In genomic region chrX:45709381-45709780, GRCh38 we compare ENCODE assay signal across 16 cellular contexts.
A peak's percentile ranks its signal among the peaks of the same experiment; 100 is the strongest.
DNase-seq lines count a peak whose midpoint lies in the region; ATAC-seq and TF ChIP-seq lines count a peak whose summit lies in the region.
"Had no signal": no experiment of that assay in that cellular context is flagged by ENCODE, and none has a peak within 500 bp of the region (broad histone marks: within the 10 kb centered on the region; RNA-seq: fewer than 3 reads in every experiment).

No MANE protein-coding gene starts in this region.

- 67% methylated on average over 1 of the region's 1 CpG for WGBS in hepatocyte (ENCODE audit: low lambda C conversion rate, missing lambda C conversion rate)
- 69 to 93% (median 88%) methylated on average over 1 of the region's 1 CpG for WGBS in spleen, 5 donors
- 100% methylated on average over 1 of the region's 1 CpG for WGBS in testis, 2 donors

- in situ Hi-C loops in Caki2 (cut with HindIII; ENCODE audit: low pct_unique_long_range_greater_than_20kb, low sequenced_read_pairs), result no loop called here

- H3K9me3 ChIP-seq in hepatocyte (ENCODE audit: low read depth), result no peaks in the 10 kb centered on the region
- H3K9me3 ChIP-seq in spleen, result no peaks in the 10 kb centered on the region
- H3K9me3 ChIP-seq in testis, result no peaks in the 10 kb centered on the region
- H3K9me3 ChIP-seq: colonic mucosa, HAP-1 had no signal

- H4K20me1 ChIP-seq in hepatocyte (ENCODE audit: insufficient read depth, poor library complexity, severe bottlenecking), result no peaks in the 10 kb centered on the region

- TF ChIP-seq POLR2A in spleen (IDR thresholded peaks at IDR 0.05), result no peak
- no peak for TF ChIP-seq POLR2A in testis (IDR thresholded peaks at IDR 0.05)

- no peaks in the 10 kb centered on the region for H3K9me2 ChIP-seq in hepatocyte (replicated peaks; ENCODE audit: insufficient read depth)

- no peak overlapping the region for H3K4me3 Mint-ChIP-seq in activated CD4-positive, alpha-beta memory T cell treated with anti-CD3 and anti-CD28 coated beads for 36 hours

- no peak overlapping the region for H2AFZ ChIP-seq in hepatocyte

- peak overlapping the region; percentile 78 for H3K27ac Mint-ChIP-seq in activated CD4-positive, alpha-beta memory T cell treated with anti-CD3 and anti-CD28 coated beads for 36 hours

- ATAC-seq in HG03460 (IDR thresholded peaks at IDR 0.05; ENCODE audit: unreplicated experiment), result no peak

- no peaks in the 10 kb centered on the region for H3K27me3 Mint-ChIP-seq in activated CD4-positive, alpha-beta memory T cell treated with anti-CD3 and anti-CD28 coated beads for 36 hours

- H3K79me2 ChIP-seq in hepatocyte, result no peaks in the 10 kb centered on the region

- POLR2A ChIA-PET in activated CD4-positive, alpha-beta memory T cell treated with anti-CD3 and anti-CD28 coated beads for 36 hours (lab: Charles Lee), result interaction anchor here (1.1 to 2.6 kb wide), 6 partner anchors 46 to 142 kb away, joined by 5 to 30 read pairs (median 12); no protein-coding TSS in a partner anchor

- no peak overlapping the region for H3K27ac ChIP-seq in hepatocyte
- no peak overlapping the region for H3K27ac ChIP-seq in spleen
- no peak overlapping the region for H3K27ac ChIP-seq in testis
- H3K27ac ChIP-seq: C4-2B, colonic mucosa, WERI-Rb-1 had no signal

- H3K4me1 ChIP-seq in hepatocyte (ENCODE audit: insufficient read depth) (no peaks in the 10 kb centered on the region), spleen (peaks cover 0 to 6% (median under 1%) of the 10 kb centered on the region in 6 donors), testis (no peaks in the 10 kb centered on the region)
- H3K4me1 ChIP-seq: colonic mucosa had no signal

- intact Hi-C loops in activated CD4-positive, alpha-beta memory T cell treated with anti-CD3 and anti-CD28 coated beads for 36 hours (cut with micrococcal nuclease), result no loop called here
- intact Hi-C loops in spleen (cut with DNase I; ENCODE audit: low total_unique reads) (no loop called here), testis (cut with DNase I; ENCODE audit: low total_unique reads) (no loop called here)

- no peak overlapping the region for H3K4me3 ChIP-seq in fibroblast of mammary gland (ENCODE audit: control insufficient read depth, low read depth, low read length)
- no peak overlapping the region for H3K4me3 ChIP-seq in hepatocyte
- no peak overlapping the region for H3K4me3 ChIP-seq in spleen
- H3K4me3 ChIP-seq in testis, result no peak overlapping the region
- H3K4me3 ChIP-seq: colonic mucosa, HAP-1 had no signal

- no peaks in the 10 kb centered on the region for H3K27me3 ChIP-seq in hepatocyte
- no peaks in the 10 kb centered on the region for H3K27me3 ChIP-seq in spleen (replicated peaks in 1 of 7)
- no peaks in the 10 kb centered on the region for H3K27me3 ChIP-seq in testis
- H3K27me3 ChIP-seq: colonic mucosa had no signal

- H3K9me3 Mint-ChIP-seq in activated CD4-positive, alpha-beta memory T cell treated with anti-CD3 and anti-CD28 coated beads for 36 hours, result no peaks in the 10 kb centered on the region

- no peaks in the 10 kb centered on the region for H3K36me3 Mint-ChIP-seq in activated CD4-positive, alpha-beta memory T cell treated with anti-CD3 and anti-CD28 coated beads for 36 hours

- peaks cover 40% of the 10 kb centered on the region for H3K4me1 Mint-ChIP-seq in activated CD4-positive, alpha-beta memory T cell treated with anti-CD3 and anti-CD28 coated beads for 36 hours (ENCODE audit: low read depth)

- no peak overlapping the region for H3K4me2 ChIP-seq in hepatocyte

- CTCF ChIA-PET in activated CD4-positive, alpha-beta memory T cell treated with anti-CD3 and anti-CD28 coated beads for 36 hours (lab: Charles Lee), result interaction anchor here (1.0 to 1.3 kb wide), 2 partner anchors 49 to 61 kb away, joined by 5 read pairs; no protein-coding TSS in a partner anchor

- H3K36me3 ChIP-seq in hepatocyte (replicated peaks; ENCODE audit: insufficient read depth, low read depth) (no peaks in the 10 kb centered on the region), spleen (no peaks in the 10 kb centered on the region), testis (ENCODE audit: low read depth, missing control alignments) (no peaks in the 10 kb centered on the region)
- H3K36me3 ChIP-seq: colonic mucosa, HAP-1, WERI-Rb-1 had no signal

- TF ChIP-seq CTCF in fibroblast of mammary gland (conservative IDR thresholded peaks at IDR 0.05; ENCODE audit: control insufficient read depth, insufficient read depth, low read depth, low read length) (no peak), hepatocyte (IDR thresholded peaks at IDR 0.05; ENCODE audit: poor library complexity) (no peak), spleen (IDR thresholded peaks at IDR 0.05 in 8 of 11, conservative IDR thresholded peaks at IDR 0.05 in 3 of 11) (no peak), testis (IDR thresholded peaks at IDR 0.05) (no peak)

- DNase-seq in Caki2 (ENCODE audit: low read depth) (peak; percentile 3), HCEC 1CT (peak; percentile 66), fibroblast of mammary gland (ENCODE audit: low read depth) (peak; percentile 73), hepatocyte (ENCODE audit: low spot score) (no peak), spleen (no peak), testis (no peak)
- DNase-seq in activated CD4-positive, alpha-beta memory T cell treated with anti-CD3 and anti-CD28 coated beads for 36 hours, result no peak
- DNase-seq: amniotic stem cell, colonic mucosa, KG1, NCI-H1417 treated with DMSO at 0.1 percent for 48 hours, posterior cingulate gyrus, WERI-Rb-1 had no signal

Comparison
In these comparisons a context has a peak if more than half of its experiments do, and no peak if none do; other contexts are left out.
1. DNase-seq: peak in Caki2 (single experiment), HCEC 1CT (single experiment) and fibroblast of mammary gland (single experiment); none in activated CD4-positive, alpha-beta memory T cell treated with anti-CD3 and anti-CD28 coated beads for 36 hours (single experiment), hepatocyte (single experiment), spleen (single experiment) and testis (single experiment).